1 cellular context compared by ENCODE assay signal in the genomic region with DNA sequence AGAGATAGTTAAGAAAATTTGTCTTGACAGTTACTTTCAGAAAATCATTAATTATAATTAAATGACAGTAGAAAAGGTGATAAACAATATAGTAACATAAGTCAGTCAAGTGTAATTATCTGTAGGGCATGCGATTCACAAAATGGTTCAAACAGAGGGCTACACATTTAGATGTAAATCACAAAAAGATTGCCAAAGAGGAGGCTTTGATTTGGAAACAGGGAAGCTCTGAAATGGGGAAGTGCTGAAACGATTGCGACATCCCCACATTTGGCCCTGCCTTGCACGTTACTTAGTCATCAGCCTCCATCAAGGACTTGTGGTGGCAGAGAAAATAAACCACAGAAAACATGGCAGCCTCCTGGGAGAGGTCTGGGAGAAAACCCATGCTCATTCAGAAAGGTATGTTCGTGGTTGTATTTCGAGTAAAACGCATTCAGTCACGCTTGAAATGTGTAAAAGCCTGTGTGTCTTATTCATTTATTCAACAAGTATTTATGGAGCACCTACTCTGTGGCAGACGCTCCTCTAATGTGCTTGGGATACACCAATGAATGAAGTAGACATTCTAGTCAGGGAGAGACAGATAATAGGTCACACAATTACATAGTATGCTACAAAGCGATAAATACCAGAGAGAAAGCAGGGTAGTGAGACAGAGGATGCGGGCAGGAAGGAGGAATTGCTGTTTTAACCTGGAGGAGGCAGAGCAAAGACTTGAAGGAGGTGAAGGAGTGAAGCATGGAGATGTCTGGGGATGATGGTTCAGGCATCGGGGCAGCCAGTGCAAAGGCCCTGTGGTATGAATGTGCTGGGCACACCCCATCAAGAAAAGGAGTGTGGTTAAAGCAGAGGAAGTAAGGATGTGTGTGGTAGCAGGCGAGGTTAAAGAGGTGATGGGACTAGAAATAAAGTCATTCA.
TF ChIP-seq lines count a peak whose summit lies in the region.

No MANE protein-coding gene starts in this region.

TF ChIP-seq in K562, 482 proteins besides CTCF, POLR2A, EP300 and RAD21 (continued from another document and continues in another):
- TF ChIP-seq, protein P1, sequence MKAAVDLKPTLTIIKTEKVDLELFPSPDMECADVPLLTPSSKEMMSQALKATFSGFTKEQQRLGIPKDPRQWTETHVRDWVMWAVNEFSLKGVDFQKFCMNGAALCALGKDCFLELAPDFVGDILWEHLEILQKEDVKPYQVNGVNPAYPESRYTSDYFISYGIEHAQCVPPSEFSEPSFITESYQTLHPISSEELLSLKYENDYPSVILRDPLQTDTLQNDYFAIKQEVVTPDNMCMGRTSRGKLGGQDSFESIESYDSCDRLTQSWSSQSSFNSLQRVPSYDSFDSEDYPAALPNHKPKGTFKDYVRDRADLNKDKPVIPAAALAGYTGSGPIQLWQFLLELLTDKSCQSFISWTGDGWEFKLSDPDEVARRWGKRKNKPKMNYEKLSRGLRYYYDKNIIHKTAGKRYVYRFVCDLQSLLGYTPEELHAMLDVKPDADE (conservative IDR thresholded peaks at IDR 0.05; ENCODE audit: control insufficient read depth, low read depth, low read length): no peak
- TF ChIP-seq, protein P2, sequence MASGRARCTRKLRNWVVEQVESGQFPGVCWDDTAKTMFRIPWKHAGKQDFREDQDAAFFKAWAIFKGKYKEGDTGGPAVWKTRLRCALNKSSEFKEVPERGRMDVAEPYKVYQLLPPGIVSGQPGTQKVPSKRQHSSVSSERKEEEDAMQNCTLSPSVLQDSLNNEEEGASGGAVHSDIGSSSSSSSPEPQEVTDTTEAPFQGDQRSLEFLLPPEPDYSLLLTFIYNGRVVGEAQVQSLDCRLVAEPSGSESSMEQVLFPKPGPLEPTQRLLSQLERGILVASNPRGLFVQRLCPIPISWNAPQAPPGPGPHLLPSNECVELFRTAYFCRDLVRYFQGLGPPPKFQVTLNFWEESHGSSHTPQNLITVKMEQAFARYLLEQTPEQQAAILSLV (tag; IDR thresholded peaks at IDR 0.05): peak; percentile 85
- TF ChIP-seq POLR2G (IDR thresholded peaks at IDR 0.05; ENCODE audit: low read depth, low read length) (no peak), CTBP1 (IDR thresholded peaks at IDR 0.05; ENCODE audit: borderline replicate concordance) (peak; percentile 78), ZNF121 (CRISPR knock-in tag; conservative IDR thresholded peaks at IDR 0.05) (no peak), FOXP1 (CRISPR knock-in tag; IDR thresholded peaks at IDR 0.05) (no peak), PCBP2 (IDR thresholded peaks at IDR 0.05; ENCODE audit: low read depth, low read length, poor library complexity, severe bottlenecking) (no peak), CBFA2T3 (IDR thresholded peaks at IDR 0.05) (peak; percentile 21), ATF1 (CRISPR knock-in tag; IDR thresholded peaks at IDR 0.05) (no peak), ATF1 (tag; IDR thresholded peaks at IDR 0.05) (no peak), MYC (IDR thresholded peaks at IDR 0.05; ENCODE audit: low read depth, low read length) (peak; percentile 56; the same call in 1 of the 2 replicates), MYC (CRISPR knock-in tag; IDR thresholded peaks at IDR 0.05; ENCODE audit: borderline replicate concordance, low read depth) (no peak), NCOA4 (IDR thresholded peaks at IDR 0.05; ENCODE audit: partially characterized antibody) (no peak), RBM22 (IDR thresholded peaks at IDR 0.05; ENCODE audit: low read depth, low read length, poor library complexity, severe bottlenecking) (no peak), BCL6 (CRISPR knock-in tag; IDR thresholded peaks at IDR 0.05) (no peak), RAD51 (IDR thresholded peaks at IDR 0.05; ENCODE audit: borderline replicate concordance, low read depth) (no peak), NCOR1 (IDR thresholded peaks at IDR 0.05) (no peak), TBL1XR1 (IDR thresholded peaks at IDR 0.05; ENCODE audit: low read length in 2 of 2) (peak in 1 of 2 experiments; percentile 44; a peak in 1 of 4 replicates), NFE2L1 (tag; IDR thresholded peaks at IDR 0.05; ENCODE audit: borderline replicate concordance, low read depth) (no peak), C11orf30 (IDR thresholded peaks at IDR 0.05; ENCODE audit: low read depth) (no peak), ZFP36 (IDR thresholded peaks at IDR 0.05; ENCODE audit: low read depth, low read length, partially characterized antibody) (peak; percentile 33), ZFX (CRISPR knock-in tag; IDR thresholded peaks at IDR 0.05) (no peak), SPI1 (IDR thresholded peaks at IDR 0.05; ENCODE audit: borderline replicate concordance, low read depth, low read length) (peak; percentile 100), ZNF165 (CRISPR knock-in tag; IDR thresholded peaks at IDR 0.05; ENCODE audit: borderline replicate concordance) (no peak), KAT7 (CRISPR knock-in tag; IDR thresholded peaks at IDR 0.05; ENCODE audit: borderline replicate concordance) (no peak), SAFB2 (IDR thresholded peaks at IDR 0.05; ENCODE audit: borderline replicate concordance, low read depth, low read length, severe bottlenecking) (no peak), ZFP1 (CRISPR knock-in tag; IDR thresholded peaks at IDR 0.05) (no peak), MAFG (tag; conservative IDR thresholded peaks at IDR 0.05) (no peak), THRAP3 (IDR thresholded peaks at IDR 0.05; ENCODE audit: borderline replicate concordance) (no peak), SIRT6 (IDR thresholded peaks at IDR 0.05; ENCODE audit: low read depth, low read length) (no peak), HDAC1 (IDR thresholded peaks at IDR 0.05) (peak in 1 of 2 experiments; percentile 75; a peak in 2 of 4 replicates), LARP7 (IDR thresholded peaks at IDR 0.05) (no peak), ZNF217 (CRISPR knock-in tag; IDR thresholded peaks at IDR 0.05) (no peak), ZNF184 (CRISPR knock-in tag; IDR thresholded peaks at IDR 0.05) (no peak), CREB1 (IDR thresholded peaks at IDR 0.05) (no peak), CREB1 (CRISPR knock-in tag; IDR thresholded peaks at IDR 0.05) (no peak), FOXM1 (IDR thresholded peaks at IDR 0.05; ENCODE audit: low read depth) (no peak), FOXM1 (CRISPR knock-in tag; IDR thresholded peaks at IDR 0.05; ENCODE audit: low read depth) (no peak), ZNF174 (CRISPR knock-in tag; IDR thresholded peaks at IDR 0.05) (no peak), ETV6 (IDR thresholded peaks at IDR 0.05; ENCODE audit: borderline replicate concordance in 1 of 2, low read depth in 2 of 2, low read length in 1 of 2) (peak in 1 of 2 experiments; percentile 68; a peak in 1 of 4 replicates), ETV6 (CRISPR knock-in tag; IDR thresholded peaks at IDR 0.05; ENCODE audit: borderline replicate concordance) (no peak), CHD1 (IDR thresholded peaks at IDR 0.05; ENCODE audit: low read length) (no peak), RBM14 (IDR thresholded peaks at IDR 0.05; ENCODE audit: borderline replicate concordance, insufficient read depth, low read depth, low read length) (no peak)
- TF ChIP-seq, protein P3, sequence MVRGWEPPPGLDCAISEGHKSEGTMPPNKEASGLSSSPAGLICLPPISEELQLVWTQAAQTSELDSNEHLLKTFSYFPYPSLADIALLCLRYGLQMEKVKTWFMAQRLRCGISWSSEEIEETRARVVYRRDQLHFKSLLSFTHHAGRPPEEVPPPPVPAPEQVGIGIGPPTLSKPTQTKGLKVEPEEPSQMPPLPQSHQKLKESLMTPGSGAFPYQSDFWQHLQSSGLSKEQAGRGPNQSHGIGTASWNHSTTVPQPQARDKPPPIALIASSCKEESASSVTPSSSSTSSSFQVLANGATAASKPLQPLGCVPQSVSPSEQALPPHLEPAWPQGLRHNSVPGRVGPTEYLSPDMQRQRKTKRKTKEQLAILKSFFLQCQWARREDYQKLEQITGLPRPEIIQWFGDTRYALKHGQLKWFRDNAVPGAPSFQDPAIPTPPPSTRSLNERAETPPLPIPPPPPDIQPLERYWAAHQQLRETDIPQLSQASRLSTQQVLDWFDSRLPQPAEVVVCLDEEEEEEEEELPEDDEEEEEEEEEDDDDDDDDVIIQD (CRISPR knock-in tag; IDR thresholded peaks at IDR 0.05): no peak
- TF ChIP-seq, protein P4, sequence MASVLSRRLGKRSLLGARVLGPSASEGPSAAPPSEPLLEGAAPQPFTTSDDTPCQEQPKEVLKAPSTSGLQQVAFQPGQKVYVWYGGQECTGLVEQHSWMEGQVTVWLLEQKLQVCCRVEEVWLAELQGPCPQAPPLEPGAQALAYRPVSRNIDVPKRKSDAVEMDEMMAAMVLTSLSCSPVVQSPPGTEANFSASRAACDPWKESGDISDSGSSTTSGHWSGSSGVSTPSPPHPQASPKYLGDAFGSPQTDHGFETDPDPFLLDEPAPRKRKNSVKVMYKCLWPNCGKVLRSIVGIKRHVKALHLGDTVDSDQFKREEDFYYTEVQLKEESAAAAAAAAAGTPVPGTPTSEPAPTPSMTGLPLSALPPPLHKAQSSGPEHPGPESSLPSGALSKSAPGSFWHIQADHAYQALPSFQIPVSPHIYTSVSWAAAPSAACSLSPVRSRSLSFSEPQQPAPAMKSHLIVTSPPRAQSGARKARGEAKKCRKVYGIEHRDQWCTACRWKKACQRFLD (CRISPR knock-in tag; IDR thresholded peaks at IDR 0.05): peak; percentile 78
- TF ChIP-seq, protein P5, sequence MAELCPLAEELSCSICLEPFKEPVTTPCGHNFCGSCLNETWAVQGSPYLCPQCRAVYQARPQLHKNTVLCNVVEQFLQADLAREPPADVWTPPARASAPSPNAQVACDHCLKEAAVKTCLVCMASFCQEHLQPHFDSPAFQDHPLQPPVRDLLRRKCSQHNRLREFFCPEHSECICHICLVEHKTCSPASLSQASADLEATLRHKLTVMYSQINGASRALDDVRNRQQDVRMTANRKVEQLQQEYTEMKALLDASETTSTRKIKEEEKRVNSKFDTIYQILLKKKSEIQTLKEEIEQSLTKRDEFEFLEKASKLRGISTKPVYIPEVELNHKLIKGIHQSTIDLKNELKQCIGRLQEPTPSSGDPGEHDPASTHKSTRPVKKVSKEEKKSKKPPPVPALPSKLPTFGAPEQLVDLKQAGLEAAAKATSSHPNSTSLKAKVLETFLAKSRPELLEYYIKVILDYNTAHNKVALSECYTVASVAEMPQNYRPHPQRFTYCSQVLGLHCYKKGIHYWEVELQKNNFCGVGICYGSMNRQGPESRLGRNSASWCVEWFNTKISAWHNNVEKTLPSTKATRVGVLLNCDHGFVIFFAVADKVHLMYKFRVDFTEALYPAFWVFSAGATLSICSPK (IDR thresholded peaks at IDR 0.05; ENCODE audit: borderline replicate concordance): no peak
- TF ChIP-seq, protein P6, sequence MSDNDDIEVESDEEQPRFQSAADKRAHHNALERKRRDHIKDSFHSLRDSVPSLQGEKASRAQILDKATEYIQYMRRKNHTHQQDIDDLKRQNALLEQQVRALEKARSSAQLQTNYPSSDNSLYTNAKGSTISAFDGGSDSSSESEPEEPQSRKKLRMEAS (CRISPR knock-in tag; IDR thresholded peaks at IDR 0.05): no peak
- TF ChIP-seq, protein P7, sequence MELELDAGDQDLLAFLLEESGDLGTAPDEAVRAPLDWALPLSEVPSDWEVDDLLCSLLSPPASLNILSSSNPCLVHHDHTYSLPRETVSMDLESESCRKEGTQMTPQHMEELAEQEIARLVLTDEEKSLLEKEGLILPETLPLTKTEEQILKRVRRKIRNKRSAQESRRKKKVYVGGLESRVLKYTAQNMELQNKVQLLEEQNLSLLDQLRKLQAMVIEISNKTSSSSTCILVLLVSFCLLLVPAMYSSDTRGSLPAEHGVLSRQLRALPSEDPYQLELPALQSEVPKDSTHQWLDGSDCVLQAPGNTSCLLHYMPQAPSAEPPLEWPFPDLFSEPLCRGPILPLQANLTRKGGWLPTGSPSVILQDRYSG (tag; conservative IDR thresholded peaks at IDR 0.05; ENCODE audit: low read depth): 0 out of 2 replicates have a peak, but pooled peaks have one; percentile 30
- TF ChIP-seq, protein P8, sequence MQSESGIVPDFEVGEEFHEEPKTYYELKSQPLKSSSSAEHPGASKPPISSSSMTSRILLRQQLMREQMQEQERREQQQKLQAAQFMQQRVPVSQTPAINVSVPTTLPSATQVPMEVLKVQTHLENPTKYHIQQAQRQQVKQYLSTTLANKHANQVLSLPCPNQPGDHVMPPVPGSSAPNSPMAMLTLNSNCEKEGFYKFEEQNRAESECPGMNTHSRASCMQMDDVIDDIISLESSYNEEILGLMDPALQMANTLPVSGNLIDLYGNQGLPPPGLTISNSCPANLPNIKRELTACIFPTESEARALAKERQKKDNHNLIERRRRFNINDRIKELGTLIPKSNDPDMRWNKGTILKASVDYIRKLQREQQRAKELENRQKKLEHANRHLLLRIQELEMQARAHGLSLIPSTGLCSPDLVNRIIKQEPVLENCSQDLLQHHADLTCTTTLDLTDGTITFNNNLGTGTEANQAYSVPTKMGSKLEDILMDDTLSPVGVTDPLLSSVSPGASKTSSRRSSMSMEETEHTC (IDR thresholded peaks at IDR 0.05): no peak
- TF ChIP-seq, protein P9, sequence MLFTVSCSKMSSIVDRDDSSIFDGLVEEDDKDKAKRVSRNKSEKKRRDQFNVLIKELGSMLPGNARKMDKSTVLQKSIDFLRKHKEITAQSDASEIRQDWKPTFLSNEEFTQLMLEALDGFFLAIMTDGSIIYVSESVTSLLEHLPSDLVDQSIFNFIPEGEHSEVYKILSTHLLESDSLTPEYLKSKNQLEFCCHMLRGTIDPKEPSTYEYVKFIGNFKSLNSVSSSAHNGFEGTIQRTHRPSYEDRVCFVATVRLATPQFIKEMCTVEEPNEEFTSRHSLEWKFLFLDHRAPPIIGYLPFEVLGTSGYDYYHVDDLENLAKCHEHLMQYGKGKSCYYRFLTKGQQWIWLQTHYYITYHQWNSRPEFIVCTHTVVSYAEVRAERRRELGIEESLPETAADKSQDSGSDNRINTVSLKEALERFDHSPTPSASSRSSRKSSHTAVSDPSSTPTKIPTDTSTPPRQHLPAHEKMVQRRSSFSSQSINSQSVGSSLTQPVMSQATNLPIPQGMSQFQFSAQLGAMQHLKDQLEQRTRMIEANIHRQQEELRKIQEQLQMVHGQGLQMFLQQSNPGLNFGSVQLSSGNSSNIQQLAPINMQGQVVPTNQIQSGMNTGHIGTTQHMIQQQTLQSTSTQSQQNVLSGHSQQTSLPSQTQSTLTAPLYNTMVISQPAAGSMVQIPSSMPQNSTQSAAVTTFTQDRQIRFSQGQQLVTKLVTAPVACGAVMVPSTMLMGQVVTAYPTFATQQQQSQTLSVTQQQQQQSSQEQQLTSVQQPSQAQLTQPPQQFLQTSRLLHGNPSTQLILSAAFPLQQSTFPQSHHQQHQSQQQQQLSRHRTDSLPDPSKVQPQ (CRISPR knock-in tag; IDR thresholded peaks at IDR 0.05; ENCODE audit: borderline replicate concordance): no peak
- TF ChIP-seq, protein P10, sequence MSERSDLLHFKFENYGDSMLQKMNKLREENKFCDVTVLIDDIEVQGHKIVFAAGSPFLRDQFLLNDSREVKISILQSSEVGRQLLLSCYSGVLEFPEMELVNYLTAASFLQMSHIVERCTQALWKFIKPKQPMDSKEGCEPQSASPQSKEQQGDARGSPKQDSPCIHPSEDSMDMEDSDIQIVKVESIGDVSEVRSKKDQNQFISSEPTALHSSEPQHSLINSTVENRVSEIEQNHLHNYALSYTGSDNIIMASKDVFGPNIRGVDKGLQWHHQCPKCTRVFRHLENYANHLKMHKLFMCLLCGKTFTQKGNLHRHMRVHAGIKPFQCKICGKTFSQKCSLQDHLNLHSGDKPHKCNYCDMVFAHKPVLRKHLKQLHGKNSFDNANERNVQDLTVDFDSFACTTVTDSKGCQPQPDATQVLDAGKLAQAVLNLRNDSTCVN (CRISPR knock-in tag; IDR thresholded peaks at IDR 0.05): no peak
- TF ChIP-seq, protein P11, sequence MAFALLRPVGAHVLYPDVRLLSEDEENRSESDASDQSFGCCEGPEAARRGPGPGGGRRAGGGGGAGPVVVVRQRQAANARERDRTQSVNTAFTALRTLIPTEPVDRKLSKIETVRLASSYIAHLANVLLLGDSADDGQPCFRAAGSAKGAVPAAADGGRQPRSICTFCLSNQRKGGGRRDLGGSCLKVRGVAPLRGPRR (CRISPR knock-in tag; IDR thresholded peaks at IDR 0.05): no peak
